8 cellular contexts compared by ENCODE assay signal in genomic region chr19:47112166-47112663, GRCh38. TPM values are rescaled to one million over a fixed set of nuclear protein-coding genes. Genes with fewer than 3 reads are reported as not detected.
DNase-seq lines count a peak whose midpoint lies in the region; ATAC-seq and TF ChIP-seq lines count a peak whose summit lies in the region.

No MANE protein-coding gene starts in this region.

- POLR2A ChIA-PET in naive thymus-derived CD4-positive, alpha-beta T cell (lab: Charles Lee): interaction anchor here (0.5 to 12.0 kb wide), 22 partner anchors 9 to 507 kb away, joined by 3 to 184 read pairs (median 7); partner anchors contain the start of genes CCDC9, INAFM1 and SAE1

- H2AFZ ChIP-seq in fibroblast of lung (ENCODE audit: low read length): no peak overlapping the region

- H3K4me1 ChIP-seq in Peyer's patch (peaks cover 0 to 36% (median 9%) of the 10 kb centered on the region in 4 donors), fibroblast of lung (ENCODE audit: control insufficient read depth, extremely low read depth, insufficient read depth, low read length) (peaks cover 8% of the 10 kb centered on the region)
- peaks cover 27 to 35% of the 10 kb centered on the region in 2 donors for H3K4me1 ChIP-seq in naive thymus-derived CD4-positive, alpha-beta T cell (ENCODE audit: control insufficient read depth in 2 of 2, insufficient read depth in 2 of 2, low read length in 2 of 2)

- no peaks in the 10 kb centered on the region for H3K27me3 ChIP-seq in Peyer's patch
- no peaks in the 10 kb centered on the region for H3K27me3 ChIP-seq in fibroblast of lung (ENCODE audit: control insufficient read depth, insufficient read depth, low read length)
- no peaks in the 10 kb centered on the region for H3K27me3 ChIP-seq in naive thymus-derived CD4-positive, alpha-beta T cell (ENCODE audit: control insufficient read depth in 2 of 2, insufficient read depth in 2 of 2, low read length in 2 of 2)

- peak overlapping the region; percentile 98 to 100 (median 99) for H3K27ac ChIP-seq in Peyer's patch
- peak overlapping the region; percentile 99 for H3K27ac ChIP-seq in fibroblast of lung (ENCODE audit: insufficient read depth, low read length)
- H3K27ac ChIP-seq in naive thymus-derived CD4-positive, alpha-beta T cell (ENCODE audit: low read depth, low read length): peak overlapping the region; percentile 99

- H3K9me3 ChIP-seq in Peyer's patch: no peaks in the 10 kb centered on the region
- H3K9me3 ChIP-seq in fibroblast of lung (ENCODE audit: control insufficient read depth, insufficient read depth, low read depth, low read length): no peaks in the 10 kb centered on the region
- H3K9me3 ChIP-seq in naive thymus-derived CD4-positive, alpha-beta T cell (ENCODE audit: control insufficient read depth in 2 of 3, low read length in 3 of 3): no peaks in the 10 kb centered on the region

- H3K27ac Mint-ChIP-seq in activated T-helper 1 cell treated with anti-CD3 and anti-CD28 coated beads, Interleukin-12 subunit alpha, Interleukin-12 subunit beta, Interleukin-2, Interleukin-4 antibody, amounts not matched to agents 30 ng/mL and 10 ng/mL and 1 ng/mL, durations not matched to agents 14 hours and 24 hours and 36 hours: peak overlapping the region; percentile 99
- H3K27ac Mint-ChIP-seq in naive thymus-derived CD4-positive, alpha-beta T cell: peak overlapping the region; percentile 99 to 100 (median 100)
- peak overlapping the region; percentile 98 for H3K27ac Mint-ChIP-seq in stimulated activated memory B cell treated with anti-CD40 and anti-IgM and Interleukin-4, amounts not matched to agents 10 μg/mL and 1 μg/mL and 100 μg/mL, for 72 hours

- H3K9me3 Mint-ChIP-seq in activated T-helper 1 cell treated with anti-CD3 and anti-CD28 coated beads, Interleukin-12 subunit alpha, Interleukin-12 subunit beta, Interleukin-2, Interleukin-4 antibody, amounts not matched to agents 30 ng/mL and 10 ng/mL and 1 ng/mL, durations not matched to agents 14 hours and 24 hours and 36 hours: no peaks in the 10 kb centered on the region
- H3K9me3 Mint-ChIP-seq in naive thymus-derived CD4-positive, alpha-beta T cell: peaks cover 0 to 5% (median 0%) of the 10 kb centered on the region in 11 donors
- H3K9me3 Mint-ChIP-seq in stimulated activated memory B cell treated with anti-CD40 and anti-IgM and Interleukin-4, amounts not matched to agents 10 μg/mL and 1 μg/mL and 100 μg/mL, for 72 hours: no peaks in the 10 kb centered on the region

- no peaks in the 10 kb centered on the region for H4K20me1 ChIP-seq in fibroblast of lung (ENCODE audit: control insufficient read depth, extremely low read depth, insufficient read depth, low read length)

- H3K79me2 ChIP-seq in fibroblast of lung (ENCODE audit: control insufficient read depth, insufficient read depth, low read length): peaks cover 44% of the 10 kb centered on the region

- peak; percentile 72 to 82 for TF ChIP-seq POLR2A in Peyer's patch (IDR thresholded peaks at IDR 0.05)

- DNase-seq in AG08395 (ENCODE audit: low spot score): peak; percentile 70
- DNase-seq in HuH-7.5 (ENCODE audit: low spot score): peak; percentile 65
- DNase-seq in Peyer's patch: peak; percentile 84 to 94 (median 89)
- peak; percentile 82 for DNase-seq in activated T-helper 1 cell treated with anti-CD3 and anti-CD28 coated beads, Interleukin-12 subunit alpha, Interleukin-12 subunit beta, Interleukin-2, Interleukin-4 antibody, amounts not matched to agents 30 ng/mL and 10 ng/mL and 1 ng/mL, durations not matched to agents 14 hours and 24 hours and 36 hours (ENCODE audit: low spot score)
- DNase-seq in fibroblast of lung (ENCODE audit: low read depth in 2 of 2): peak; percentile 86 to 88
- peak; percentile 73 to 93 (median 89) for DNase-seq in naive thymus-derived CD4-positive, alpha-beta T cell

- intact Hi-C loops in activated T-helper 1 cell treated with anti-CD3 and anti-CD28 coated beads, Interleukin-12 subunit alpha, Interleukin-12 subunit beta, Interleukin-2, Interleukin-4 antibody, amounts not matched to agents 30 ng/mL and 10 ng/mL and 1 ng/mL, durations not matched to agents 14 hours and 24 hours and 36 hours (cut with micrococcal nuclease): loop anchor here (2.0 to 5.0 kb wide), 2 partner anchors 325 to 511 kb away; partner anchors contain the start of genes CALM3 and SLC1A5
- intact Hi-C loops in naive thymus-derived CD4-positive, alpha-beta T cell (cut with micrococcal nuclease): loop anchor here (1.0 to 10.0 kb wide), 12 partner anchors 17 to 1761 kb away; partner anchors contain the start of genes SLC1A5 (in 2 of the 2), ARHGAP35 (in 1 of the 2), BICRA (in 1 of the 2) and DBP (in 1 of the 2)

- H3K4me3 Mint-ChIP-seq in activated T-helper 1 cell treated with anti-CD3 and anti-CD28 coated beads, Interleukin-12 subunit alpha, Interleukin-12 subunit beta, Interleukin-2, Interleukin-4 antibody, amounts not matched to agents 30 ng/mL and 10 ng/mL and 1 ng/mL, durations not matched to agents 14 hours and 24 hours and 36 hours: peak overlapping the region; percentile 92
- peak overlapping the region; percentile 93 to 100 (median 98) for H3K4me3 Mint-ChIP-seq in naive thymus-derived CD4-positive, alpha-beta T cell
- peak overlapping the region; percentile 95 for H3K4me3 Mint-ChIP-seq in stimulated activated memory B cell treated with anti-CD40 and anti-IgM and Interleukin-4, amounts not matched to agents 10 μg/mL and 1 μg/mL and 100 μg/mL, for 72 hours

- H3K9ac ChIP-seq in fibroblast of lung (ENCODE audit: insufficient read depth, low read length): peak overlapping the region; percentile 98

- H3K36me3 Mint-ChIP-seq in activated T-helper 1 cell treated with anti-CD3 and anti-CD28 coated beads, Interleukin-12 subunit alpha, Interleukin-12 subunit beta, Interleukin-2, Interleukin-4 antibody, amounts not matched to agents 30 ng/mL and 10 ng/mL and 1 ng/mL, durations not matched to agents 14 hours and 24 hours and 36 hours (ENCODE audit: low read depth): peaks cover 25% of the 10 kb centered on the region
- H3K36me3 Mint-ChIP-seq in naive thymus-derived CD4-positive, alpha-beta T cell: peaks cover 0 to 25% (median 10%) of the 10 kb centered on the region in 5 donors
- H3K36me3 Mint-ChIP-seq in stimulated activated memory B cell treated with anti-CD40 and anti-IgM and Interleukin-4, amounts not matched to agents 10 μg/mL and 1 μg/mL and 100 μg/mL, for 72 hours: peaks cover 33% of the 10 kb centered on the region

- H3K4me1 Mint-ChIP-seq in activated T-helper 1 cell treated with anti-CD3 and anti-CD28 coated beads, Interleukin-12 subunit alpha, Interleukin-12 subunit beta, Interleukin-2, Interleukin-4 antibody, amounts not matched to agents 30 ng/mL and 10 ng/mL and 1 ng/mL, durations not matched to agents 14 hours and 24 hours and 36 hours (ENCODE audit: low read depth): peaks cover 43% of the 10 kb centered on the region
- H3K4me1 Mint-ChIP-seq in naive thymus-derived CD4-positive, alpha-beta T cell: peaks cover 33 to 48% (median 45%) of the 10 kb centered on the region in 7 donors
- H3K4me1 Mint-ChIP-seq in stimulated activated memory B cell treated with anti-CD40 and anti-IgM and Interleukin-4, amounts not matched to agents 10 μg/mL and 1 μg/mL and 100 μg/mL, for 72 hours: peaks cover 39% of the 10 kb centered on the region

- TF ChIP-seq CTCF in Peyer's patch (IDR thresholded peaks at IDR 0.05): no peak
- TF ChIP-seq CTCF in fibroblast of lung (conservative IDR thresholded peaks at IDR 0.05 in 1 of 2, IDR thresholded peaks at IDR 0.05 in 1 of 2; ENCODE audit: low read depth in 1 of 2, low read length in 2 of 2): no peak

- peak overlapping the region; percentile 89 for H3K4me2 ChIP-seq in fibroblast of lung (ENCODE audit: extremely low read depth, insufficient read depth, low read length)

- H3K36me3 ChIP-seq in Peyer's patch: no peaks in the 10 kb centered on the region
- H3K36me3 ChIP-seq in fibroblast of lung (ENCODE audit: control insufficient read depth, insufficient read depth, low read length): no peaks in the 10 kb centered on the region
- H3K36me3 ChIP-seq in naive thymus-derived CD4-positive, alpha-beta T cell (ENCODE audit: control insufficient read depth in 2 of 3, insufficient read depth in 3 of 3, low read length in 3 of 3): peaks cover 0 to 20% (median 0%) of the 10 kb centered on the region in 3 experiments

- H3K4me3 ChIP-seq in Peyer's patch (peak overlapping the region; percentile 88 to 99 (median 95)), fibroblast of lung (replicated peaks in 1 of 4; ENCODE audit: control extremely low read depth in 1 of 4, insufficient read depth in 1 of 4, low read depth in 3 of 4, low read length in 4 of 4) (peak overlapping the region; percentile 75 to 91 (median 82))
- peak overlapping the region; percentile 84 for H3K4me3 ChIP-seq in naive thymus-derived CD4-positive, alpha-beta T cell (ENCODE audit: low read length)

- CTCF ChIA-PET in naive thymus-derived CD4-positive, alpha-beta T cell (lab: Charles Lee): interaction anchor here (0.6 to 1.0 kb wide), 3 partner anchors 33 to 316 kb away, joined by 3 to 4 read pairs (median 3); no protein-coding TSS in a partner anchor

- peak; percentile 22 for ATAC-seq in GM19035 (IDR thresholded peaks at IDR 0.05; ENCODE audit: unreplicated experiment)
- ATAC-seq in naive thymus-derived CD4-positive, alpha-beta T cell: peak; percentile 42
- peak; percentile 47 for ATAC-seq in stimulated activated memory B cell treated with anti-CD40 and anti-IgM and Interleukin-4, amounts not matched to agents 10 μg/mL and 1 μg/mL and 100 μg/mL, for 72 hours

- H3K27me3 Mint-ChIP-seq in activated T-helper 1 cell treated with anti-CD3 and anti-CD28 coated beads, Interleukin-12 subunit alpha, Interleukin-12 subunit beta, Interleukin-2, Interleukin-4 antibody, amounts not matched to agents 30 ng/mL and 10 ng/mL and 1 ng/mL, durations not matched to agents 14 hours and 24 hours and 36 hours (ENCODE audit: insufficient read depth): no peaks in the 10 kb centered on the region
- peaks cover 0 to 2% (median 0%) of the 10 kb centered on the region in 5 donors for H3K27me3 Mint-ChIP-seq in naive thymus-derived CD4-positive, alpha-beta T cell
- no peaks in the 10 kb centered on the region for H3K27me3 Mint-ChIP-seq in stimulated activated memory B cell treated with anti-CD40 and anti-IgM and Interleukin-4, amounts not matched to agents 10 μg/mL and 1 μg/mL and 100 μg/mL, for 72 hours

RNA-seq across cellular contexts. Expression of gene ZC3H4, which starts 1.4 kb away (rescaled TPM):
- 10 to 100 TPM; 24.7 to 61.9 (median 42.4) TPM for total RNA-seq in Peyer's patch
- total RNA-seq in activated T-helper 1 cell treated with anti-CD3 and anti-CD28 coated beads, Interleukin-12 subunit alpha, Interleukin-12 subunit beta, Interleukin-2, Interleukin-4 antibody, amounts not matched to agents 30 ng/mL and 10 ng/mL and 1 ng/mL, durations not matched to agents 14 hours and 24 hours and 36 hours: 111 and 114 TPM in 2 replicates
- total RNA-seq in fibroblast of lung: 9.0 and 13.5 TPM in 2 replicates
- polyA plus RNA-seq in fibroblast of lung: 8.4 and 13.1 TPM in 2 replicates
- 25.4 and 27.2 TPM in 2 replicates for polyA plus RNA-seq in fibroblast of lung (2012)
- polyA minus RNA-seq in fibroblast of lung (ENCODE audit: low replicate concordance): 17.9 and 32.1 TPM in 2 replicates
- 100 to 1,000 TPM in 1 of 5 experiments, 10 to 100 TPM in 4; 53.6 to 123 (median 73.0) TPM for total RNA-seq in naive thymus-derived CD4-positive, alpha-beta T cell
- polyA plus RNA-seq in naive thymus-derived CD4-positive, alpha-beta T cell: 1 to 10 TPM; 2.0 to 2.3 TPM

RNA-seq across cellular contexts. Expression of gene SAE1, which starts 18.4 kb away (rescaled TPM):
- total RNA-seq in Peyer's patch: 10 to 100 TPM; 35.9 to 73.4 (median 40.3) TPM
- 141 and 142 TPM in 2 replicates for total RNA-seq in activated T-helper 1 cell treated with anti-CD3 and anti-CD28 coated beads, Interleukin-12 subunit alpha, Interleukin-12 subunit beta, Interleukin-2, Interleukin-4 antibody, amounts not matched to agents 30 ng/mL and 10 ng/mL and 1 ng/mL, durations not matched to agents 14 hours and 24 hours and 36 hours
- total RNA-seq in fibroblast of lung: 80.9 and 97.9 TPM in 2 replicates
- polyA plus RNA-seq in fibroblast of lung: 152 and 218 TPM in 2 replicates
- polyA plus RNA-seq in fibroblast of lung (2012): 123 and 184 TPM in 2 replicates
- 69.5 and 81.7 TPM in 2 replicates for polyA minus RNA-seq in fibroblast of lung (ENCODE audit: low replicate concordance)
- 100 to 1,000 TPM in 1 of 5 experiments, 10 to 100 TPM in 4; 34.3 to 115 (median 46.4) TPM for total RNA-seq in naive thymus-derived CD4-positive, alpha-beta T cell
- 100 to 1,000 TPM; 145 to 181 TPM for polyA plus RNA-seq in naive thymus-derived CD4-positive, alpha-beta T cell

Comparison
In these comparisons a context has a peak if more than half of its experiments do, and no peak if none do; other contexts are left out.
1. Peak in every context shown above with its lines: DNase-seq, ATAC-seq, H3K4me3 ChIP-seq and H3K27ac ChIP-seq.